Comparison of ENCODE assay signal across 17 cellular contexts in genomic region chr6:32956176-32956575, GRCh38. TPM values are rescaled to one million over a fixed set of nuclear protein-coding genes. Genes with fewer than 3 reads are reported as not detected.
A peak's percentile ranks its signal among the peaks of the same experiment; 100 is the strongest.
DNase-seq lines count a peak whose midpoint lies in the region; ATAC-seq and TF ChIP-seq lines count a peak whose summit lies in the region.
"Had no signal": no experiment of that assay in that cellular context is flagged by ENCODE, and none has a peak within 500 bp of the region (broad histone marks: within the 10 kb centered on the region; RNA-seq: fewer than 3 reads in every experiment).

No MANE protein-coding gene starts in this region.

- H3K4me1 ChIP-seq in Karpas-422 (ENCODE audit: low read length) = peaks cover 74% of the 10 kb centered on the region
- H3K4me1 ChIP-seq in left ventricle myocardium inferior = peaks cover 22% of the 10 kb centered on the region
- peaks cover 19 to 29% (median 20%) of the 10 kb centered on the region in 4 donors for H3K4me1 ChIP-seq in upper lobe of left lung

- peak overlapping the region; percentile 39 for H3K27ac Mint-ChIP-seq in activated naive CD8-positive, alpha-beta T cell treated with anti-CD3 and anti-CD28 coated beads for 36 hours
- H3K27ac Mint-ChIP-seq in stimulated activated memory B cell treated with anti-CD40 and anti-IgM and Interleukin-4, amounts not matched to agents 10 μg/mL and 1 μg/mL and 100 μg/mL, for 72 hours = peak overlapping the region; percentile 98
- H3K27ac Mint-ChIP-seq: HFFc6 had no signal

- peak; percentile 72 for DNase-seq in DMS 273 (lab: John Stamatoyannopoulos, UW; ENCODE audit: unreplicated experiment)
- peak; percentile 83 for DNase-seq in Karpas-422
- no peak for DNase-seq in activated naive CD8-positive, alpha-beta T cell treated with anti-CD3 and anti-CD28 coated beads for 36 hours
- no peak for DNase-seq in left ventricle myocardium inferior
- no peak for DNase-seq in upper lobe of left lung
- DNase-seq: GF-D8, H7, HFFc6, KBM-7, NCI-H1694 treated with DMSO at 0.1 percent for 48 hours, NCI-H2107, NCI-H510A treated with DMSO at 0.1 percent for 48 hours, SW 1271 had no signal

- H3K36me3 ChIP-seq in Karpas-422 (ENCODE audit: insufficient read depth, low read length) = no peaks in the 10 kb centered on the region
- no peaks in the 10 kb centered on the region for H3K36me3 ChIP-seq in left ventricle myocardium inferior
- no peaks in the 10 kb centered on the region for H3K36me3 ChIP-seq in upper lobe of left lung

- H3K27me3 Mint-ChIP-seq in activated naive CD8-positive, alpha-beta T cell treated with anti-CD3 and anti-CD28 coated beads for 36 hours = no peaks in the 10 kb centered on the region
- no peaks in the 10 kb centered on the region for H3K27me3 Mint-ChIP-seq in stimulated activated memory B cell treated with anti-CD40 and anti-IgM and Interleukin-4, amounts not matched to agents 10 μg/mL and 1 μg/mL and 100 μg/mL, for 72 hours

- no peak overlapping the region for H3K4me3 Mint-ChIP-seq in activated naive CD8-positive, alpha-beta T cell treated with anti-CD3 and anti-CD28 coated beads for 36 hours
- no peak overlapping the region for H3K4me3 Mint-ChIP-seq in stimulated activated memory B cell treated with anti-CD40 and anti-IgM and Interleukin-4, amounts not matched to agents 10 μg/mL and 1 μg/mL and 100 μg/mL, for 72 hours
- H3K4me3 Mint-ChIP-seq: CD14-positive monocyte, HFFc6 had no signal

- H3K36me3 Mint-ChIP-seq in activated naive CD8-positive, alpha-beta T cell treated with anti-CD3 and anti-CD28 coated beads for 36 hours = peaks cover 9% of the 10 kb centered on the region
- peaks cover 22% of the 10 kb centered on the region for H3K36me3 Mint-ChIP-seq in stimulated activated memory B cell treated with anti-CD40 and anti-IgM and Interleukin-4, amounts not matched to agents 10 μg/mL and 1 μg/mL and 100 μg/mL, for 72 hours

- H3K4me1 Mint-ChIP-seq in activated naive CD8-positive, alpha-beta T cell treated with anti-CD3 and anti-CD28 coated beads for 36 hours = peaks cover 60% of the 10 kb centered on the region
- H3K4me1 Mint-ChIP-seq in stimulated activated memory B cell treated with anti-CD40 and anti-IgM and Interleukin-4, amounts not matched to agents 10 μg/mL and 1 μg/mL and 100 μg/mL, for 72 hours = peaks cover 45% of the 10 kb centered on the region

- no peak for TF ChIP-seq CTCF in left ventricle myocardium inferior (IDR thresholded peaks at IDR 0.05; ENCODE audit: borderline replicate concordance)
- TF ChIP-seq CTCF in upper lobe of left lung (IDR thresholded peaks at IDR 0.05) = no peak

- intact Hi-C loops in left ventricle myocardium inferior (cut with micrococcal nuclease) = no loop called here

- no peaks in the 10 kb centered on the region for H4K20me1 ChIP-seq in Karpas-422 (ENCODE audit: insufficient read depth, low read depth, low read length)

- H3K9me3 Mint-ChIP-seq in activated naive CD8-positive, alpha-beta T cell treated with anti-CD3 and anti-CD28 coated beads for 36 hours = peaks cover under 1% of the 10 kb centered on the region
- no peaks in the 10 kb centered on the region for H3K9me3 Mint-ChIP-seq in stimulated activated memory B cell treated with anti-CD40 and anti-IgM and Interleukin-4, amounts not matched to agents 10 μg/mL and 1 μg/mL and 100 μg/mL, for 72 hours
- H3K9me3 Mint-ChIP-seq: CD14-positive monocyte, HFFc6 had no signal

- H2AFZ ChIP-seq in Karpas-422 (ENCODE audit: low read length) = no peak overlapping the region

- no peak for TF ChIP-seq EP300 in upper lobe of left lung (IDR thresholded peaks at IDR 0.05)

- no peak for ATAC-seq in stimulated activated memory B cell treated with anti-CD40 and anti-IgM and Interleukin-4, amounts not matched to agents 10 μg/mL and 1 μg/mL and 100 μg/mL, for 72 hours
- ATAC-seq in GM19324 (IDR thresholded peaks at IDR 0.05; ENCODE audit: low FRiP score, unreplicated experiment) (no peak), upper lobe of left lung (ENCODE audit: low FRiP score in 2 of 2) (no peak)
- ATAC-seq: Right ventricle myocardium inferior had no signal

- H3K27me3 ChIP-seq in Karpas-422 (ENCODE audit: low read length) (no peaks in the 10 kb centered on the region), left ventricle myocardium inferior (ENCODE audit: low read depth) (no peaks in the 10 kb centered on the region), upper lobe of left lung (no peaks in the 10 kb centered on the region)

- H3K79me2 ChIP-seq in Karpas-422 (ENCODE audit: low read length) = peaks cover 21% of the 10 kb centered on the region

- peak overlapping the region; percentile 63 for H3K9ac ChIP-seq in Karpas-422 (ENCODE audit: low read length)

- no peak for TF ChIP-seq POLR2A in upper lobe of left lung (IDR thresholded peaks at IDR 0.05)

- H3K27ac ChIP-seq in Karpas-422 (ENCODE audit: low read length) (peak overlapping the region; percentile 96), left ventricle myocardium inferior (replicated peaks) (no peak overlapping the region), upper lobe of left lung (no peak overlapping the region)

- H3K9me2 ChIP-seq in Karpas-422 (replicated peaks; ENCODE audit: insufficient read depth, low read length) = no peaks in the 10 kb centered on the region

- 88 to 89% methylated on average over 2 of the region's 2 CpGs for WGBS in upper lobe of left lung, 2 donors

- H3K4me3 ChIP-seq in Karpas-422 (ENCODE audit: low read length) = peak overlapping the region; percentile 49
- H3K4me3 ChIP-seq in left ventricle myocardium inferior = no peak overlapping the region
- H3K4me3 ChIP-seq in upper lobe of left lung = no peak overlapping the region

- peak overlapping the region; percentile 62 for H3K4me2 ChIP-seq in Karpas-422 (ENCODE audit: low read depth, low read length, poor library complexity, severe bottlenecking)

- H3K9me3 ChIP-seq in Karpas-422 (ENCODE audit: low read length) = no peaks in the 10 kb centered on the region
- H3K9me3 ChIP-seq in left ventricle myocardium inferior (replicated peaks) = no peaks in the 10 kb centered on the region
- H3K9me3 ChIP-seq in upper lobe of left lung = no peaks in the 10 kb centered on the region

RNA-seq across cellular contexts. Expression of gene HLA-DMA, which starts 3.3 kb away (rescaled TPM):
- total RNA-seq in Karpas-422 (2014; rRNA removed; shearing (Covaris generic); ENCODE audit: low replicate concordance) = 325 and 451 TPM in 2 replicates
- total RNA-seq in activated naive CD8-positive, alpha-beta T cell treated with anti-CD3 and anti-CD28 coated beads for 36 hours = 10 to 100 TPM; 15.8 to 16.9 TPM
- total RNA-seq in left ventricle myocardium inferior (15.8 TPM), upper lobe of left lung (100 to 1,000 TPM in 4 of 6 donors, 10 to 100 TPM in 2; 83.7 to 271 (median 134) TPM)

RNA-seq across cellular contexts. Expression of gene BRD2, which starts 12.2 kb away (rescaled TPM):
- 201 and 221 TPM in 2 replicates for total RNA-seq in Karpas-422 (2014; rRNA removed; shearing (Covaris generic); ENCODE audit: low replicate concordance)
- total RNA-seq in activated naive CD8-positive, alpha-beta T cell treated with anti-CD3 and anti-CD28 coated beads for 36 hours = 100 to 1,000 TPM; 298 to 335 TPM
- total RNA-seq in left ventricle myocardium inferior = 63.4 TPM
- 100 to 1,000 TPM; 144 to 388 (median 183) TPM for total RNA-seq in upper lobe of left lung

RNA-seq across cellular contexts. Expression of gene HLA-DMB, which starts 15.3 kb away (rescaled TPM):
- total RNA-seq in Karpas-422 (2014; rRNA removed; shearing (Covaris generic); ENCODE audit: low replicate concordance) = 116 and 142 TPM in 2 replicates
- total RNA-seq in activated naive CD8-positive, alpha-beta T cell treated with anti-CD3 and anti-CD28 coated beads for 36 hours = 1 to 10 TPM; 4.6 to 6.1 TPM
- total RNA-seq in left ventricle myocardium inferior = 9.1 TPM
- 100 to 1,000 TPM in 3 of 6 donors, 10 to 100 TPM in 3; 35.6 to 233 (median 80.6) TPM for total RNA-seq in upper lobe of left lung
- total RNA-seq: HFFc6 had no signal

RNA-seq across cellular contexts. Expression of gene HLA-DOA, which starts 53.2 kb away (rescaled TPM):
- total RNA-seq in Karpas-422 (2014; rRNA removed; shearing (Covaris generic); ENCODE audit: low replicate concordance) = 70.0 and 103 TPM in 2 replicates
- total RNA-seq in activated naive CD8-positive, alpha-beta T cell treated with anti-CD3 and anti-CD28 coated beads for 36 hours = 1 to 10 TPM; 9.8 to 9.9 TPM
- total RNA-seq in left ventricle myocardium inferior (1.8 TPM), upper lobe of left lung (10 to 100 TPM in 5 of 6 donors, 1 to 10 TPM in 1; 9.4 to 56.8 (median 30.5) TPM)
- total RNA-seq: HFFc6 had no signal

Comparison
In these comparisons a context has a peak if more than half of its experiments do, and no peak if none do; other contexts are left out.
1. DNase-seq: peak in DMS 273 (single experiment) and Karpas-422 (single experiment); none in activated naive CD8-positive, alpha-beta T cell treated with anti-CD3 and anti-CD28 coated beads for 36 hours (single experiment), left ventricle myocardium inferior (single experiment) and upper lobe of left lung (0 of 2).